ENCODE assay signal across 8 cellular contexts in genomic region chr10:3774814-3775670, GRCh38. TPM values are rescaled to one million over a fixed set of nuclear protein-coding genes. Genes with fewer than 3 reads are reported as not detected.
A peak's percentile ranks its signal among the peaks of the same experiment; 100 is the strongest.
DNase-seq lines count a peak whose midpoint lies in the region; ATAC-seq and TF ChIP-seq lines count a peak whose summit lies in the region.

No MANE protein-coding gene starts in this region.

- peak in 1 of 2 donors; percentile 4 for TF ChIP-seq RAD21 in liver (IDR thresholded peaks at IDR 0.05)

- ATAC-seq in upper lobe of left lung (ENCODE audit: low FRiP score in 2 of 2) (peak; percentile 20 to 59), HG02870 (IDR thresholded peaks at IDR 0.05; ENCODE audit: unreplicated experiment) (no peak)

- H3K79me2 ChIP-seq in MM.1S (ENCODE audit: low read length): peaks cover 23% of the 10 kb centered on the region

- DNase-seq in AG08395 (ENCODE audit: low spot score) (peak; percentile 59), MM.1S (no peak), breast epithelium (ENCODE audit: low spot score in 2 of 2) (no peak), upper lobe of left lung (peak in 1 of 2 donors; percentile 53), cerebellar nuclear complex (lab: John Stamatoyannopoulos, UW) (no peak), 8988T (no peak)

- 82% methylated on average over 20 of the region's 20 CpGs for WGBS in liver
- 75 to 76% methylated on average over 20 of the region's 20 CpGs for WGBS in upper lobe of left lung, 2 donors

- H2AFZ ChIP-seq in MM.1S (ENCODE audit: low read length): no peak overlapping the region

- intact Hi-C loops in breast epithelium (cut with DNase I; ENCODE audit: low total_unique reads): no loop called here

- H3K4me1 ChIP-seq in MM.1S (ENCODE audit: low read length) (no peaks in the 10 kb centered on the region), breast epithelium (peaks cover 8 to 21% of the 10 kb centered on the region in 2 donors), liver (ENCODE audit: control insufficient read depth in 4 of 4, insufficient read depth in 4 of 4, low read length in 3 of 4) (peaks cover 0 to 9% (median 3%) of the 10 kb centered on the region in 4 donors), upper lobe of left lung (peaks cover 45 to 53% (median 49%) of the 10 kb centered on the region in 4 donors)

- TF ChIP-seq EP300 in upper lobe of left lung (IDR thresholded peaks at IDR 0.05): no peak

- no peak overlapping the region for H3K4me3 ChIP-seq in MM.1S (ENCODE audit: low read length)
- no peak overlapping the region for H3K4me3 ChIP-seq in breast epithelium
- H3K4me3 ChIP-seq in liver (ENCODE audit: low read depth in 1 of 3, low read length in 3 of 3): no peak overlapping the region
- H3K4me3 ChIP-seq in upper lobe of left lung: no peak overlapping the region

- no peak for TF ChIP-seq CTCF in MM.1S (IDR thresholded peaks at IDR 0.05; ENCODE audit: low read length)
- no peak for TF ChIP-seq CTCF in breast epithelium (IDR thresholded peaks at IDR 0.05)
- no peak for TF ChIP-seq CTCF in liver (IDR thresholded peaks at IDR 0.05; ENCODE audit: low read depth, low read length, missing input control)
- no peak for TF ChIP-seq CTCF in upper lobe of left lung (IDR thresholded peaks at IDR 0.05)

- H3K27ac ChIP-seq in MM.1S (ENCODE audit: low read length): peak overlapping the region; percentile 29; the same call in 1 of the 2 replicates
- peak overlapping the region; percentile 88 to 100 for H3K27ac ChIP-seq in breast epithelium
- peak overlapping the region; percentile 49 to 81 for H3K27ac ChIP-seq in liver (ENCODE audit: low read depth in 1 of 2, low read length in 2 of 2)
- peak overlapping the region; percentile 100 for H3K27ac ChIP-seq in upper lobe of left lung

- H3K9me3 ChIP-seq in MM.1S (replicated peaks; ENCODE audit: insufficient read depth, low read length) (no peaks in the 10 kb centered on the region), breast epithelium (no peaks in the 10 kb centered on the region), liver (ENCODE audit: control insufficient read depth in 4 of 4, low read length in 3 of 4) (no peaks in the 10 kb centered on the region), upper lobe of left lung (no peaks in the 10 kb centered on the region)

- H3F3A ChIP-seq in MM.1S (ENCODE audit: insufficient read depth, low read length): peaks cover 48% of the 10 kb centered on the region

- H3K36me3 ChIP-seq in MM.1S (replicated peaks; ENCODE audit: insufficient read depth, low read length): peaks cover 32% of the 10 kb centered on the region
- no peaks in the 10 kb centered on the region for H3K36me3 ChIP-seq in breast epithelium
- H3K36me3 ChIP-seq in liver (ENCODE audit: control insufficient read depth in 4 of 4, insufficient read depth in 3 of 4, low read depth in 1 of 4, low read length in 3 of 4): peaks cover 6 to 44% (median 32%) of the 10 kb centered on the region in 4 donors
- H3K36me3 ChIP-seq in upper lobe of left lung: peaks cover 19 to 63% (median 32%) of the 10 kb centered on the region in 4 donors

- H3K27me3 ChIP-seq in MM.1S (replicated peaks; ENCODE audit: insufficient read depth, low read length) (no peaks in the 10 kb centered on the region), breast epithelium (no peaks in the 10 kb centered on the region), liver (ENCODE audit: control insufficient read depth in 4 of 4, insufficient read depth in 4 of 4, low read length in 3 of 4) (no peaks in the 10 kb centered on the region), upper lobe of left lung (no peaks in the 10 kb centered on the region)

- H4K20me1 ChIP-seq in MM.1S (ENCODE audit: insufficient read depth, low read length): peaks cover 2% of the 10 kb centered on the region; the same call in 1 of the 2 replicates

- TF ChIP-seq POLR2A in breast epithelium (IDR thresholded peaks at IDR 0.05) (no peak), upper lobe of left lung (IDR thresholded peaks at IDR 0.05) (no peak)

- no peaks in the 10 kb centered on the region for H3K9me2 ChIP-seq in MM.1S (replicated peaks; ENCODE audit: insufficient read depth, low read length)

- H3K9ac ChIP-seq in MM.1S (ENCODE audit: low read length): no peak overlapping the region
- H3K9ac ChIP-seq in liver (ENCODE audit: low read depth in 1 of 2, low read length in 2 of 2): no peak overlapping the region

- no peak overlapping the region for H3K4me2 ChIP-seq in MM.1S (ENCODE audit: low read depth, low read length)

TF ChIP-seq in liver, 16 proteins besides CTCF, POLR2A, EP300 and RAD21:
- TF ChIP-seq ZBTB33 (IDR thresholded peaks at IDR 0.05) (no peak), SP1 (IDR thresholded peaks at IDR 0.05) (no peak), YY1 (IDR thresholded peaks at IDR 0.05) (no peak), HNF4G (IDR thresholded peaks at IDR 0.05) (no peak), HNF4A (conservative IDR thresholded peaks at IDR 0.05) (no peak), JUND (IDR thresholded peaks at IDR 0.05) (peak in 1 of 2 donors; percentile 8), FOXA2 (IDR thresholded peaks at IDR 0.05) (no peak)
TF ChIP-seq in liver: peak in this region for 1.

RNA-seq across cellular contexts. Expression of gene KLF6, which starts 10.0 kb away (rescaled TPM):
- total RNA-seq in breast epithelium (100 to 1,000 TPM; 132 to 347 (median 186) TPM), liver (10 to 100 TPM; 17.7 to 26.6 TPM), upper lobe of left lung (100 to 1,000 TPM; 164 to 439 (median 249) TPM)
- polyA plus RNA-seq in liver: 100 to 1,000 TPM in 1 of 2 donors, 10 to 100 TPM in 1; 11.0 to 124 TPM

Comparison
In these comparisons a context has a peak if more than half of its experiments do, and no peak if none do; other contexts are left out.
1. H3K27ac ChIP-seq: peak in every context shown above with its lines; median percentile 100 in upper lobe of left lung; 94 in breast epithelium; 65 in liver; 29 in MM.1S.
2. RNA of gene KLF6, which starts 10.0 kb away (total RNA-seq): 164 to 439 TPM in upper lobe of left lung and 132 to 347 TPM in breast epithelium; 17.7 to 26.6 TPM in liver; every median in the first group is over 4 times any median in the second.